8 cellular contexts compared by ENCODE assay signal in genomic region chr6:125779924-125780539, GRCh38. TPM values are rescaled to one million over a fixed set of nuclear protein-coding genes. Genes with fewer than 3 reads are reported as not detected.
A peak's percentile ranks its signal among the peaks of the same experiment; 100 is the strongest.
DNase-seq lines count a peak whose midpoint lies in the region; ATAC-seq, FAIRE-seq and TF ChIP-seq lines count a peak whose summit lies in the region.

No MANE protein-coding gene starts in this region.

- DNase-seq in COLO668 (lab: John Stamatoyannopoulos, UW; ENCODE audit: unreplicated experiment) (peak; percentile 59), HT-29 (ENCODE audit: low spot score) (peak; percentile 97), NOMO-1 treated with DMSO at 0.1 percent for 48 hours (lab: John Stamatoyannopoulos, UW; ENCODE audit: unreplicated experiment) (peak; percentile 92), endothelial cell of umbilical vein (ENCODE audit: low read depth, low spot score) (peak; percentile 96), mesothelial cell of epicardium (ENCODE audit: low spot score in 2 of 2, unreplicated experiment in 2 of 2) (peak; percentile 52 to 90)
- peak; percentile 59 for DNase-seq in activated CD8-positive, alpha-beta memory T cell treated with anti-CD3 and anti-CD28 coated beads, Interleukin-2, amount 50 U/mL, for 1 hour (ENCODE audit: extremely low read depth)
- peak; percentile 76 for DNase-seq in stimulated activated CD8-positive, alpha-beta memory T cell treated with anti-CD3 and anti-CD28 coated beads, Interleukin-15, amount 100 ng/mL, for 24 hours (ENCODE audit: low read depth)

- peaks cover 8% of the 10 kb centered on the region for H3K4me1 ChIP-seq in endothelial cell of umbilical vein (ENCODE audit: control insufficient read depth, extremely low read depth, insufficient read depth, low read length)

- peak overlapping the region; percentile 95 for H3K4me2 ChIP-seq in endothelial cell of umbilical vein (ENCODE audit: insufficient read depth, low read length)

- H3K27ac Mint-ChIP-seq in mesothelial cell of epicardium = no peak overlapping the region

- peaks cover 1% of the 10 kb centered on the region for H3K27me3 Mint-ChIP-seq in mesothelial cell of epicardium (ENCODE audit: low read depth)

- dilution Hi-C loops in endothelial cell of umbilical vein (cut with MboI; ENCODE audit: extremely low pct_ligation_motif_present, low sequenced_read_pairs) = no loop called here

- no peaks in the 10 kb centered on the region for H3K9me3 ChIP-seq in endothelial cell of umbilical vein (replicated peaks; ENCODE audit: control insufficient read depth, insufficient read depth, low read length)

- no peak for TF ChIP-seq POLR2A in endothelial cell of umbilical vein (IDR thresholded peaks at IDR 0.05; ENCODE audit: low read depth, low read length)

- peak overlapping the region; percentile 96 for H3K9ac ChIP-seq in endothelial cell of umbilical vein (replicated peaks; ENCODE audit: extremely low read depth, insufficient read depth, low read length)

- POLR2A ChIA-PET in endothelial cell of umbilical vein (lab: Charles Lee) = no interaction called here

- no TSS peak for BruUV-seq in endothelial cell of umbilical vein (replicated peaks; lab: Mats Ljungman, UMichigan)

- H3K27ac ChIP-seq in endothelial cell of umbilical vein (ENCODE audit: insufficient read depth, low read depth, low read length) = peak overlapping the region; percentile 94

- H2AFZ ChIP-seq in endothelial cell of umbilical vein (ENCODE audit: low read depth, low read length) = peak overlapping the region; percentile 77

- H3K9me1 ChIP-seq in endothelial cell of umbilical vein (replicated peaks; ENCODE audit: control insufficient read depth, extremely low read depth, insufficient read depth, low read length) = no peaks in the 10 kb centered on the region

- H3K36me3 ChIP-seq in endothelial cell of umbilical vein (ENCODE audit: control insufficient read depth in 2 of 2, extremely low read depth in 1 of 2, insufficient read depth in 2 of 2, low read length in 2 of 2) = no peaks in the 10 kb centered on the region

- intact Hi-C loops in endothelial cell of umbilical vein (cut with micrococcal nuclease) = loop anchor here (1.0 to 10.0 kb wide), 4 partner anchors 31 to 395 kb away; partner anchors contain the start of genes HEY2 and HINT3

- H3K79me2 ChIP-seq in endothelial cell of umbilical vein (ENCODE audit: control insufficient read depth, insufficient read depth, low read length) = no peaks in the 10 kb centered on the region

- TF ChIP-seq CTCF in endothelial cell of umbilical vein (IDR thresholded peaks at IDR 0.05; ENCODE audit: extremely low read depth in 1 of 2, insufficient read depth in 1 of 2, low read depth in 1 of 2, low read length in 2 of 2) (peak in 1 of 2 donors; percentile 5), mesothelial cell of epicardium (IDR thresholded peaks at IDR 0.05; ENCODE audit: unreplicated experiment) (peak; percentile 64)

- H3K36me3 Mint-ChIP-seq in mesothelial cell of epicardium = no peaks in the 10 kb centered on the region

- H3K4me1 Mint-ChIP-seq in mesothelial cell of epicardium = no peaks in the 10 kb centered on the region

- ATAC-seq in GM21367 (IDR thresholded peaks at IDR 0.05; ENCODE audit: unreplicated experiment) = peak; percentile 78

- H3K27me3 ChIP-seq in endothelial cell of umbilical vein (ENCODE audit: control insufficient read depth in 2 of 2, insufficient read depth in 2 of 2, low read length in 2 of 2) = peaks cover 8 to 10% of the 10 kb centered on the region in 2 experiments

- no peak overlapping the region for H3K4me3 Mint-ChIP-seq in mesothelial cell of epicardium

- no peaks in the 10 kb centered on the region for H3K9me3 Mint-ChIP-seq in mesothelial cell of epicardium

- H3K4me3 ChIP-seq in endothelial cell of umbilical vein (replicated peaks in 1 of 3; ENCODE audit: insufficient read depth in 1 of 3, low read depth in 1 of 3, low read length in 3 of 3) = peak overlapping the region; percentile 62 to 95 (median 84)

- peak; percentile 91 for FAIRE-seq in endothelial cell of umbilical vein (lab: Jason Lieb, UNC)

- CTCF ChIA-PET in endothelial cell of umbilical vein (lab: Charles Lee) = interaction anchor here (1.1 to 4.2 kb wide), 10 partner anchors 10 to 468 kb away, joined by 3 to 46 read pairs (median 10); partner anchors contain the start of genes HINT3 and NCOA7

- no peaks in the 10 kb centered on the region for H4K20me1 ChIP-seq in endothelial cell of umbilical vein (replicated peaks; ENCODE audit: control insufficient read depth, extremely low read depth, insufficient read depth, low read length)

TF ChIP-seq in endothelial cell of umbilical vein, 7 proteins besides CTCF, POLR2A, EP300 and RAD21:
- TF ChIP-seq, protein P1, sequence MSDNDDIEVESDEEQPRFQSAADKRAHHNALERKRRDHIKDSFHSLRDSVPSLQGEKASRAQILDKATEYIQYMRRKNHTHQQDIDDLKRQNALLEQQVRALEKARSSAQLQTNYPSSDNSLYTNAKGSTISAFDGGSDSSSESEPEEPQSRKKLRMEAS (IDR thresholded peaks at IDR 0.05; ENCODE audit: insufficient read depth, insufficient read length) = no peak
- TF ChIP-seq JUN (IDR thresholded peaks at IDR 0.05; ENCODE audit: borderline replicate concordance, insufficient read depth, insufficient read length, low read depth) (no peak), POLR2AphosphoS5 (IDR thresholded peaks at IDR 0.05; ENCODE audit: insufficient read depth, low read depth, low read length) (peak; percentile 11), GATA2 (IDR thresholded peaks at IDR 0.05; ENCODE audit: insufficient read depth, insufficient read length, low read depth, low read length) (peak; percentile 54)

RNA-seq across cellular contexts. Expression of gene NCOA7, which starts 10.7 kb away (rescaled TPM):
- 11.6 and 13.3 TPM in 2 replicates for total RNA-seq in HT-29 (2014; rRNA removed; shearing (Covaris generic))
- total RNA-seq in endothelial cell of umbilical vein = 58.2 and 71.2 TPM in 2 replicates
- 20.3 and 27.7 TPM in 2 replicates for polyA plus RNA-seq in endothelial cell of umbilical vein
- 25.3 and 29.9 TPM in 2 replicates for polyA plus RNA-seq in endothelial cell of umbilical vein (2011; cell fraction: cytosol; rRNA removed)
- 57.9 and 62.1 TPM in 2 replicates for polyA plus RNA-seq in endothelial cell of umbilical vein (2011; cell fraction: nucleus; rRNA removed)
- polyA plus RNA-seq in endothelial cell of umbilical vein (2012) = 39.7 and 40.1 TPM in 2 replicates
- 111 and 159 TPM in 2 replicates for polyA minus RNA-seq in endothelial cell of umbilical vein
- polyA minus RNA-seq in endothelial cell of umbilical vein (2011; cell fraction: cytosol; rRNA and poly(A)+ RNA removed) = 52.8 TPM
- 62.9 and 65.0 TPM in 2 replicates for polyA minus RNA-seq in endothelial cell of umbilical vein (2011; cell fraction: nucleus; rRNA and poly(A)+ RNA removed)
- 43.5 to 52.4 TPM (median 45.7 TPM) in 3 replicates for total RNA-seq in mesothelial cell of epicardium

RNA-seq across cellular contexts. Expression of gene HEY2, which starts 30.6 kb away (rescaled TPM):
- total RNA-seq in HT-29 (2014; rRNA removed; shearing (Covaris generic)) = 0.08 TPM in 1 of 2 replicates, not detected in the other
- total RNA-seq in endothelial cell of umbilical vein (not detected in 2 replicates), mesothelial cell of epicardium (8.8 to 11.7 TPM (median 9.6 TPM) in 3 replicates)
- 0.03 and 0.07 TPM in 2 replicates for polyA plus RNA-seq in endothelial cell of umbilical vein
- polyA plus RNA-seq in endothelial cell of umbilical vein (2011; cell fraction: cytosol; rRNA removed) = 0.03 TPM in 2 replicates
- 0.10 and 0.26 TPM in 2 replicates for polyA plus RNA-seq in endothelial cell of umbilical vein (2011; cell fraction: nucleus; rRNA removed)
- 0.74 and 0.92 TPM in 2 replicates for polyA plus RNA-seq in endothelial cell of umbilical vein (2012)
- polyA minus RNA-seq in endothelial cell of umbilical vein = not detected in 2 replicates
- not detected for polyA minus RNA-seq in endothelial cell of umbilical vein (2011; cell fraction: cytosol; rRNA and poly(A)+ RNA removed)
- polyA minus RNA-seq in endothelial cell of umbilical vein (2011; cell fraction: nucleus; rRNA and poly(A)+ RNA removed) = not detected in 2 replicates

Comparison
In these comparisons a context has a peak if more than half of its experiments do, and no peak if none do; other contexts are left out.
1. Peak in every context shown above with its lines: DNase-seq, ATAC-seq, H3K4me3 ChIP-seq and H3K27ac ChIP-seq.